Comparison of ENCODE assay signal across 8 cellular contexts in the genomic region with DNA sequence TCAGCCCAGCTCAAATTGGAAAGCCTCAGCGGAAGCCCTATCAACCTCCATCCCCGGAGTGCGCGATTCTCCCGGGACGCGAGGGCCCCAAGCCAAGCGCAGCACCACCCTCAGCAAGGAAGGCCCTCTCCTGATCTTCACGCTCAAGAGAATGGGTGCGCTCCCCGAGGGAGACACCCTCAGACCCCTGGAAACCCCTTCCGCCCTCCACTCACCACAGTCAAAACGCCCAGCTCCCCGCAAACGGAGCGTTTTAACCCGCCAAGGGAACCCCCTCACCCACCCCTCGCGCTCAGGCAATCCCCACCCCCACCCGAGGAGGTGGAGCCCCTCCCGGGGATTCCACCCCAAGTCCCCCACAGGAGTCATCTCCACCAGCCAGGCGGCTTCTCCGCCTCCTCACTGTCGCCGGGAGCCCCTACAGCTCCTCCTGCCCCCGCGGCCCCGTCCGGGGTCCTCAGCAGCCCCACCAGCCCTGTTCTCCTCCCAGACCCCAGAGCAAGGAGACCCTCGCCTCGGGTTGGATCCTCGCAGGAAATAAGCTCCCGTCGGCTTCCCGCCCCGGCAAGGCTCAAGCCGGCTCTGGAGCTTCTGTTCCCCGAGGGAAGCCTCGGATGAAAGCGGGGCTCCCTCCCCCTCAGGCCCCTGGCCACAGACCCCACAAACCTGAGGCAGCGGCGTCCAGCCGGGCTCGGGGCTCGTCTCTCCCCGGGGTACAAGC. TPM values are rescaled to one million over a fixed set of nuclear protein-coding genes. Genes with fewer than 3 reads are reported as not detected.
DNase-seq lines count a peak whose midpoint lies in the region; ATAC-seq and TF ChIP-seq lines count a peak whose summit lies in the region.

No MANE protein-coding gene starts in this region.

- H3K9me3 Mint-ChIP-seq in CD8-positive, alpha-beta memory T cell = no peaks in the 10 kb centered on the region

- H3K36me3 Mint-ChIP-seq in CD8-positive, alpha-beta memory T cell = peaks cover 3 to 45% (median 5%) of the 10 kb centered on the region in 3 donors

- intact Hi-C loops in body of pancreas (cut with DNase I) = loop anchor here (10.0 kb wide), 1 partner anchor 95 kb away; a partner anchor contains a TSS

- H3K36me3 ChIP-seq in CD8-positive, alpha-beta memory T cell (ENCODE audit: insufficient read depth, low read length) = peaks cover 5% of the 10 kb centered on the region
- no peaks in the 10 kb centered on the region for H3K36me3 ChIP-seq in body of pancreas (replicated peaks in 1 of 2; ENCODE audit: insufficient read depth in 1 of 2, low read depth in 2 of 2)

- H3K27me3 ChIP-seq in CD8-positive, alpha-beta memory T cell (ENCODE audit: insufficient read depth, low read length, poor library complexity, severe bottlenecking) = no peaks in the 10 kb centered on the region
- no peaks in the 10 kb centered on the region for H3K27me3 ChIP-seq in body of pancreas

- H3K4me1 ChIP-seq in CD8-positive, alpha-beta memory T cell (ENCODE audit: insufficient read depth, low read length) = peaks cover 70% of the 10 kb centered on the region
- H3K4me1 ChIP-seq in body of pancreas = peaks cover 53% of the 10 kb centered on the region

- ATAC-seq in HG02623 (IDR thresholded peaks at IDR 0.05; ENCODE audit: unreplicated experiment) (peak; percentile 4), body of pancreas (peak; percentile 24)

- H3K27ac Mint-ChIP-seq in CD8-positive, alpha-beta memory T cell = peak overlapping the region; percentile 89 to 98 (median 94)

- 0 to 1% methylated on average over 23 to 46 of the region's 46 CpGs for WGBS in body of pancreas, 2 donors

- H3K27me3 Mint-ChIP-seq in CD8-positive, alpha-beta memory T cell = peaks cover 0 to 2% of the 10 kb centered on the region in 2 donors

- POLR2A ChIA-PET in CD8-positive, alpha-beta memory T cell (lab: Charles Lee) = interaction anchor here (0.6 to 4.2 kb wide), 16 partner anchors 9 to 407 kb away, joined by 3 to 37 read pairs (median 4); a partner anchor contains a TSS

- peak overlapping the region; percentile 89 for H3K4me3 ChIP-seq in CD8-positive, alpha-beta memory T cell (ENCODE audit: low read length)
- H3K4me3 ChIP-seq in body of pancreas = peak overlapping the region; percentile 81 to 97

- peak overlapping the region; percentile 80 for H3K27ac ChIP-seq in CD8-positive, alpha-beta memory T cell (ENCODE audit: low read depth, low read length)
- peak overlapping the region; percentile 37 to 94 (median 89) for H3K27ac ChIP-seq in body of pancreas

- DNase-seq in CD8-positive, alpha-beta memory T cell = peak; percentile 27 to 66 (median 29)
- DNase-seq in T-helper 1 cell (peak in 4 of 5 donors; percentile 27 to 53 (median 41)), body of pancreas (peak in 2 of 4 donors; percentile 28 to 50), islet precursor cell (peak; percentile 64), SKM-1 treated with dmso at 0.1 percent for 144 hours (lab: John Stamatoyannopoulos, UW; ENCODE audit: unreplicated experiment) (no peak), NCI-H1105 (lab: John Stamatoyannopoulos, UW) (no peak)
- DNase-seq in stimulated activated CD4-positive, alpha-beta T cell treated with anti-CD3 and anti-CD28 coated beads, Interleukin-12 subunit alpha, Interleukin-12 subunit beta, amount 100 ng/mL, for 4 hours = peak; percentile 51

- TF ChIP-seq CTCF in body of pancreas (IDR thresholded peaks at IDR 0.05) = no peak

- H3K9me3 ChIP-seq in CD8-positive, alpha-beta memory T cell (ENCODE audit: low read length) = no peaks in the 10 kb centered on the region
- no peaks in the 10 kb centered on the region for H3K9me3 ChIP-seq in body of pancreas

- CTCF ChIA-PET in CD8-positive, alpha-beta memory T cell (lab: Charles Lee) = interaction anchor here (1.0 to 6.5 kb wide), 13 partner anchors 8 to 115 kb away, joined by 4 to 50 read pairs (median 6); a partner anchor contains a TSS

- no peak for TF ChIP-seq POLR2A in body of pancreas (IDR thresholded peaks at IDR 0.05)

- H3K4me1 Mint-ChIP-seq in CD8-positive, alpha-beta memory T cell = peaks cover 72 to 77% (median 72%) of the 10 kb centered on the region in 3 donors

- peak overlapping the region; percentile 82 to 94 (median 91) for H3K4me3 Mint-ChIP-seq in CD8-positive, alpha-beta memory T cell

RNA-seq across cellular contexts. Expression of a gene that starts 0.5 kb away (rescaled TPM):
- 10 to 100 TPM; 87.3 to 89.1 TPM for total RNA-seq in CD8-positive, alpha-beta memory T cell
- 36.4 TPM for polyA plus RNA-seq in CD8-positive, alpha-beta memory T cell
- total RNA-seq in body of pancreas = 10 to 100 TPM; 52.7 to 56.8 TPM

RNA-seq across cellular contexts. Expression of a gene that starts 16.2 kb away (rescaled TPM):
- 100 to 1,000 TPM; 925 to 960 TPM for total RNA-seq in CD8-positive, alpha-beta memory T cell
- polyA plus RNA-seq in CD8-positive, alpha-beta memory T cell = 828 TPM
- 100 to 1,000 TPM; 155 to 179 TPM for total RNA-seq in body of pancreas

RNA-seq across cellular contexts. Expression of a gene that starts 58.5 kb away (rescaled TPM):
- total RNA-seq in CD8-positive, alpha-beta memory T cell = 100 to 1,000 TPM; 431 to 437 TPM
- polyA plus RNA-seq in CD8-positive, alpha-beta memory T cell = 242 TPM
- total RNA-seq in body of pancreas = 10 to 100 TPM; 27.4 to 56.0 TPM

Comparison
In these comparisons a context has a peak if more than half of its experiments do, and no peak if none do; other contexts are left out.
1. DNase-seq: peak in CD8-positive, alpha-beta memory T cell (5 of 5), T-helper 1 cell (4 of 5), islet precursor cell (single experiment) and stimulated activated CD4-positive, alpha-beta T cell treated with anti-CD3 and anti-CD28 coated beads, Interleukin-12 subunit alpha, Interleukin-12 subunit beta, amount 100 ng/mL, for 4 hours (single experiment); none in SKM-1 treated with dmso at 0.1 percent for 144 hours (single experiment) and NCI-H1105 (single experiment).
2. RNA of a gene that starts 16.2 kb away (total RNA-seq): 925 to 960 TPM in CD8-positive, alpha-beta memory T cell; 155 to 179 TPM in body of pancreas; every median in the first group is over 4 times any median in the second.
3. RNA of a gene that starts 58.5 kb away (total RNA-seq): 431 to 437 TPM in CD8-positive, alpha-beta memory T cell; 27.4 to 56.0 TPM in body of pancreas; every median in the first group is over 4 times any median in the second.